In the genomic region with DNA sequence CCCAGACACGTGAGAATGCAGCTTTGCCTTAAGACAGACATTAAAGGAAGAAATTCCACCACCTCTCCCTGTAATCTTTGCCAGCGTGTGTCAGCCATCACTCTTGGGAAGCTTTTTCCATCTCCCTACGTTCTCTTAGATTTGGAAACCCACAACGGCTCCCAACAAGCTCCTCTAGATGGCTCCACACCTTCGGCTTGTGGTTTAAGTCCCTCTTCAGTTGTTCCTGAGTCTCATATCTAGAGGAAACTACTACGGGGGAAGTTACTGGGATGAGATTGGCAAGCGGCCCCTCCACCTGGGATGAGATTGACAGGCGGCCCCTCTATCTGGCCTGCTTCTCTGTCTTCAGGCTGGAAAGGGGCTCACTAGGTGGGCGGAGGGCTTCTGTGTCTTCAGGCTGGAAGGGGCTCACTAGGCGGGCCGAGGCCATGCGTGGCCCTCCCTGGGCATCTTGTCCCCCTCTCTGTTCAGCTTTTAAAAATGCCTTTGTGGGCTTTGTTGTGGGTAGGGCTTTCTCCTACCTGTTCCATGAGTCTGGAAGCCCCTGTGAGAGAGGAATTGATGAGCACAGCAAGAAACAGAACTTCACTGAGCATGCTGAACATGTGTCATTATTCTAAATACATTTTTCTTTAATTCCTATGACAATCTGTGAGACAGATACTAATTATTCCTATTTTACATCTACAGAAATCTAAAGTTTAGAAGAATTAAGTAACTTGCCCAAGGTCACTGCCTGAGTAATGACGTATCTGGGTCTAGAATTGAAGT, we compare ENCODE assay signal across 19 cellular contexts.
DNase-seq lines count a peak whose midpoint lies in the region; TF ChIP-seq lines count a peak whose summit lies in the region.
"Had no signal": no experiment of that assay in that cellular context is flagged by ENCODE, and none has a peak within 500 bp of the region (broad histone marks: within the 10 kb centered on the region; RNA-seq: fewer than 3 reads in every experiment).

No MANE protein-coding gene starts in this region.

- no peak for TF ChIP-seq CTCF in breast epithelium (IDR thresholded peaks at IDR 0.05)
- TF ChIP-seq CTCF in fibroblast of villous mesenchyme (IDR thresholded peaks at IDR 0.05; ENCODE audit: insufficient read depth, low read depth, low read length), result peak; percentile 39
- no peak for TF ChIP-seq CTCF in testis (IDR thresholded peaks at IDR 0.05)

- no peaks in the 10 kb centered on the region for H3K36me3 ChIP-seq in breast epithelium
- no peaks in the 10 kb centered on the region for H3K36me3 ChIP-seq in testis (ENCODE audit: low read depth, missing control alignments)

- H3K27ac ChIP-seq in breast epithelium, result no peak overlapping the region
- no peak overlapping the region for H3K27ac ChIP-seq in testis
- H3K27ac ChIP-seq: RWPE1 had no signal

- H3K9me3 ChIP-seq in breast epithelium (no peaks in the 10 kb centered on the region), testis (no peaks in the 10 kb centered on the region)

- H3K4me1 ChIP-seq in breast epithelium (no peaks in the 10 kb centered on the region), testis (no peaks in the 10 kb centered on the region)

- H3K4me3 ChIP-seq in breast epithelium (no peak overlapping the region), fibroblast of villous mesenchyme (ENCODE audit: low read depth, low read length) (no peak overlapping the region), testis (no peak overlapping the region)

- intact Hi-C loops in breast epithelium (cut with DNase I; ENCODE audit: low total_unique reads), result no loop called here
- intact Hi-C loops in posterior vena cava (cut with DNase I), result loop anchor here in 1 of 2 donors (5.0 kb wide), 1 partner anchor 437 kb away; no protein-coding TSS in a partner anchor
- intact Hi-C loops in testis (cut with DNase I; ENCODE audit: low total_unique reads), result no loop called here

- peak; percentile 21 to 54 for DNase-seq in T47D (ENCODE audit: low read depth in 1 of 2, low spot score in 1 of 2)
- no peak for DNase-seq in breast epithelium (ENCODE audit: low spot score in 2 of 2)
- peak; percentile 64 for DNase-seq in SK-MEL-5 (ENCODE audit: low read depth, low spot score)
- DNase-seq in fibroblast of villous mesenchyme (ENCODE audit: low read depth), result peak; percentile 57
- peak; percentile 60 for DNase-seq in posterior vena cava (ENCODE audit: low spot score)
- no peak for DNase-seq in testis
- no peak for DNase-seq in pons (ENCODE audit: low spot score)
- no peak for DNase-seq in NCI-H2196 (lab: John Stamatoyannopoulos, UW; ENCODE audit: unreplicated experiment)
- DNase-seq: activated CD4-positive, alpha-beta T cell treated with anti-CD3 and anti-CD28 coated beads, Interleukin-2, amount 10 ng/mL, durations not matched to agents 24 days and 14 days; activated T-cell treated with anti-CD3 and anti-CD28 coated beads, Interleukin-2, amount 50 U/mL, for 4 hours; anterior cingulate cortex; DMS 273 treated with DMSO at 0.1 percent for 48 hours; effector CD8-positive, alpha-beta T cell; kidney; naive B cell; NCI-H1417 treated with DMSO at 0.1 percent for 48 hours; NCI-H510A treated with DMSO at 0.1 percent for 48 hours; T-helper 17 cell had no signal

- TF ChIP-seq POLR2A in breast epithelium (IDR thresholded peaks at IDR 0.05) (no peak), testis (IDR thresholded peaks at IDR 0.05) (no peak)

- no peaks in the 10 kb centered on the region for H3K27me3 ChIP-seq in breast epithelium
- H3K27me3 ChIP-seq in testis, result no peaks in the 10 kb centered on the region

- in situ Hi-C loops in T47D (cut with HindIII; ENCODE audit: low pct_unique_long_range_greater_than_20kb, low sequenced_read_pairs), result no loop called here
- in situ Hi-C loops in SK-MEL-5 (cut with HindIII; ENCODE audit: low pct_unique_long_range_greater_than_20kb, low sequenced_read_pairs), result no loop called here

- 84 to 90% methylated on average over 13 of the region's 13 CpGs for WGBS in testis, 2 donors

Comparison
In these comparisons a context has a peak if more than half of its experiments do, and no peak if none do; other contexts are left out.
1. DNase-seq: peak in T47D (2 of 2), SK-MEL-5 (single experiment), fibroblast of villous mesenchyme (single experiment) and posterior vena cava (single experiment); none in breast epithelium (0 of 2), testis (single experiment), pons (single experiment) and NCI-H2196 (single experiment).